1 cellular context compared by ENCODE assay signal in genomic region chr5:179550511-179551342, GRCh38.
A peak's percentile ranks its signal among the peaks of the same experiment; 100 is the strongest.
TF ChIP-seq lines count a peak whose summit lies in the region.

Gene RUFY1, plus strand, starts transcription at chr5:179550554. Its CDS starts 16 bp downstream, at chr5:179550570.

TF ChIP-seq in HepG2, 621 proteins besides CTCF, POLR2A, EP300 and RAD21 (continued from another document and continues in another):
- TF ChIP-seq ZBED4 (CRISPR knock-in tag; IDR thresholded peaks at IDR 0.05; ENCODE audit: borderline replicate concordance): peak; percentile 57; the same call in 1 of the 2 replicates
- no peak; the same call in 1 of the 2 replicates for TF ChIP-seq ZSCAN20 (CRISPR knock-in tag; IDR thresholded peaks at IDR 0.05; ENCODE audit: borderline replicate concordance)
- TF ChIP-seq PLRG1 (conservative IDR thresholded peaks at IDR 0.05): no peak
- TF ChIP-seq ZNF724P (CRISPR knock-in tag; IDR thresholded peaks at IDR 0.05; ENCODE audit: borderline replicate concordance): 0 out of 2 replicates have a peak, but pooled peaks have one; percentile 17
- TF ChIP-seq HMGXB3 (CRISPR knock-in tag; IDR thresholded peaks at IDR 0.05; ENCODE audit: borderline replicate concordance): no peak
- TF ChIP-seq BCL3 (CRISPR knock-in tag; IDR thresholded peaks at IDR 0.05): peak; percentile 50; the same call in 1 of the 2 replicates
- no peak for TF ChIP-seq ETV6 (CRISPR knock-in tag; conservative IDR thresholded peaks at IDR 0.05)
- peak; percentile 64 for TF ChIP-seq UBTF (CRISPR knock-in tag; IDR thresholded peaks at IDR 0.05)
- TF ChIP-seq YY1 (IDR thresholded peaks at IDR 0.05; ENCODE audit: insufficient read depth, insufficient replicate concordance, low read depth, low read length): peak; percentile 94
- peak; percentile 15; the same call in 1 of the 2 replicates for TF ChIP-seq ZFP91 (CRISPR knock-in tag; IDR thresholded peaks at IDR 0.05; ENCODE audit: borderline replicate concordance)
- 0 out of 2 replicates have a peak, but pooled peaks have one; percentile 13 for TF ChIP-seq ZNF232 (CRISPR knock-in tag; IDR thresholded peaks at IDR 0.05; ENCODE audit: borderline replicate concordance)
- peak; percentile 74 for TF ChIP-seq ZBTB38 (CRISPR knock-in tag; IDR thresholded peaks at IDR 0.05)
- TF ChIP-seq PBX3 (CRISPR knock-in tag; IDR thresholded peaks at IDR 0.05; ENCODE audit: borderline replicate concordance): no peak
- 0 out of 2 replicates have a peak, but pooled peaks have one; percentile 21 for TF ChIP-seq ZNF547 (CRISPR knock-in tag; IDR thresholded peaks at IDR 0.05)
- TF ChIP-seq TRAFD1 (CRISPR knock-in tag; IDR thresholded peaks at IDR 0.05; ENCODE audit: borderline replicate concordance): 0 out of 2 replicates have a peak, but pooled peaks have one; percentile 32
- peak; percentile 59 for TF ChIP-seq HOXA3 (CRISPR knock-in tag; IDR thresholded peaks at IDR 0.05)
- peak; percentile 36 for TF ChIP-seq ZNF777 (CRISPR knock-in tag; IDR thresholded peaks at IDR 0.05)
- peak; percentile 41; the same call in 1 of the 2 replicates for TF ChIP-seq ZNF574 (CRISPR knock-in tag; IDR thresholded peaks at IDR 0.05)
- TF ChIP-seq ZNF343 (CRISPR knock-in tag; IDR thresholded peaks at IDR 0.05): no peak
- peak; percentile 44; the same call in 1 of the 2 replicates for TF ChIP-seq ZNF776 (CRISPR knock-in tag; IDR thresholded peaks at IDR 0.05)
- TF ChIP-seq ZNF563 (CRISPR knock-in tag; IDR thresholded peaks at IDR 0.05): peak; percentile 54; the same call in 1 of the 2 replicates
- peak; percentile 25; the same call in 1 of the 2 replicates for TF ChIP-seq DMAP1 (CRISPR knock-in tag; IDR thresholded peaks at IDR 0.05)
- peak; percentile 44; the same call in 1 of the 2 replicates for TF ChIP-seq ZNF329 (CRISPR knock-in tag; IDR thresholded peaks at IDR 0.05; ENCODE audit: low read depth)
- 0 out of 2 replicates have a peak, but pooled peaks have one; percentile 51 for TF ChIP-seq ZNF235 (CRISPR knock-in tag; IDR thresholded peaks at IDR 0.05; ENCODE audit: borderline replicate concordance)
- peak; percentile 43; the same call in 1 of the 2 replicates for TF ChIP-seq TFDP1 (CRISPR knock-in tag; IDR thresholded peaks at IDR 0.05; ENCODE audit: borderline replicate concordance)
- no peak for TF ChIP-seq RFX3 (CRISPR knock-in tag; IDR thresholded peaks at IDR 0.05)
- TF ChIP-seq ZNF451 (CRISPR knock-in tag; IDR thresholded peaks at IDR 0.05): no peak
- TF ChIP-seq NR2F1 (CRISPR knock-in tag; IDR thresholded peaks at IDR 0.05): peak; percentile 15 to 44; a peak in 1 of 4 replicates
- peak; percentile 69 for TF ChIP-seq HNRNPLL (IDR thresholded peaks at IDR 0.05; ENCODE audit: low read depth, low read length, poor library complexity, severe bottlenecking)
- peak; percentile 96 for TF ChIP-seq ZBTB14 (CRISPR knock-in tag; IDR thresholded peaks at IDR 0.05)
- 0 out of 2 replicates have a peak, but pooled peaks have one; percentile 15 for TF ChIP-seq IRF2 (CRISPR knock-in tag; IDR thresholded peaks at IDR 0.05)
- no peak for TF ChIP-seq HDAC1 (CRISPR knock-in tag; IDR thresholded peaks at IDR 0.05)
- TF ChIP-seq SAP130 (CRISPR knock-in tag; IDR thresholded peaks at IDR 0.05; ENCODE audit: low read depth): peak; percentile 46
